ENCODE assay signal across 25 cellular contexts in genomic region chr2:51483720-51484119, GRCh38.
"Had no signal": no experiment of that assay in that cellular context is flagged by ENCODE, and none has a peak within 500 bp of the region (broad histone marks: within the 10 kb centered on the region; RNA-seq: fewer than 3 reads in every experiment).

No MANE protein-coding gene starts in this region.

- H3K4me1 ChIP-seq: esophagus squamous epithelium, gastrocnemius medialis, heart right ventricle, left lung, lower lobe of right lung had no signal

- DNase-seq: cortex of kidney; effector CD8-positive, alpha-beta T cell; effector memory CD8-positive, alpha-beta T cell; endodermal cell; erythroblast; esophagus squamous epithelium; foreskin fibroblast; foreskin melanocyte; gastrocnemius medialis; glutamatergic neuron; head of caudate nucleus; heart right ventricle; hippocampal formation; left cardiac atrium; left lung; left ventricle myocardium superior; lower lobe of right lung; mesenchymal stem cell; midbrain; naive thymus-derived CD4-positive, alpha-beta T cell had no signal

- H3K27me3 ChIP-seq: esophagus squamous epithelium, gastrocnemius medialis, heart right ventricle, left lung had no signal

- H3K4me3 ChIP-seq: esophagus squamous epithelium, gastrocnemius medialis, heart right ventricle, left lung, lower lobe of right lung had no signal

- H3K36me3 ChIP-seq: esophagus squamous epithelium, gastrocnemius medialis, heart right ventricle, left lung, lower lobe of right lung had no signal

- FAIRE-seq: endometrium, islet of Langerhans, keratinocyte had no signal

- H3K9me3 ChIP-seq: esophagus squamous epithelium, gastrocnemius medialis, lower lobe of right lung had no signal

- ATAC-seq: effector memory CD8-positive, alpha-beta T cell; esophagus mucosa; gastrocnemius medialis; heart right ventricle; left cardiac atrium; left lung; left ventricle myocardium superior; lower lobe of right lung; naive thymus-derived CD4-positive, alpha-beta T cell had no signal

- H3K27ac ChIP-seq: epithelial cell of prostate, esophagus squamous epithelium, gastrocnemius medialis, heart right ventricle, left lung, lower lobe of right lung had no signal
